Comparison of ENCODE assay signal across 12 cellular contexts in the genomic region with DNA sequence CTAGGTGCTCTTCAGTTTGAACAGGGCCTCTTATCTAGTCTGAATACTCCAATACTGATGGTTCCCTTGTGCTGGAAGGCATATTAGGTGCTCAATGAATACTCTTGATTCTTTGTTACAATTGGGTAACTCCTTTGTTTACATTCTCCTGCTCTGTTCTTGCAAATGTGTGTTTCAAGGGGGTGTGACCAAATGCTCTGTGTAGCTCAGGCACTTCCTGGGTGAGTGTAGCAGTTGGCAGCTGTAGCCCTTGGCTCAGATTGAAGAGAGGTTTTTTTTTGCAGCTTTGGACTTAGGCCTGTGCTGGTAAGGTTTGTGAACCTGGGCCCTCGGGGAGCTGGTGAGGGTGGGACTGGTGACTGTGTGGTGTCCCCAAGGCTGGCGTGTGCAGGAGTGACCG. TPM values are rescaled to one million over a fixed set of nuclear protein-coding genes. Genes with fewer than 3 reads are reported as not detected.
DNase-seq lines count a peak whose midpoint lies in the region; ATAC-seq and TF ChIP-seq lines count a peak whose summit lies in the region.
"Had no signal": no experiment of that assay in that cellular context is flagged by ENCODE, and none has a peak within 500 bp of the region (broad histone marks: within the 10 kb centered on the region; RNA-seq: fewer than 3 reads in every experiment).

No MANE protein-coding gene starts in this region.

- H2BK5ac ChIP-seq in mesenchymal stem cell (ENCODE audit: low read depth, low read length, poor library complexity, severe bottlenecking) = no peak overlapping the region

- CTCF ChIA-PET in SK-N-SH (lab: Yijun Ruan, JAX) = interaction anchor here (2.1 kb wide), 1 partner anchor 9 kb away, joined by 11 read pairs; no protein-coding TSS in a partner anchor

- no peak overlapping the region for H2BK15ac ChIP-seq in mesenchymal stem cell (ENCODE audit: low read depth, poor library complexity, severe bottlenecking)

- no peak overlapping the region for H2BK120ac ChIP-seq in mesenchymal stem cell (ENCODE audit: low read depth, low read length)

- peaks cover 35% of the 10 kb centered on the region for H3K79me1 ChIP-seq in mesenchymal stem cell (replicated peaks; ENCODE audit: low read length, poor library complexity, severe bottlenecking)

- H3K18ac ChIP-seq in mesenchymal stem cell (ENCODE audit: low read depth in 1 of 2, low read length in 2 of 2) = no peak overlapping the region

- H2BK12ac ChIP-seq in mesenchymal stem cell (ENCODE audit: low read length in 2 of 2) = no peak overlapping the region

- H3K9me3 ChIP-seq in duodenal mucosa (ENCODE audit: control insufficient read depth in 1 of 2, low read length in 2 of 2) = no peaks in the 10 kb centered on the region
- H3K9me3 ChIP-seq in mesenchymal stem cell (ENCODE audit: control insufficient read depth, low read length) = no peaks in the 10 kb centered on the region
- H3K9me3 ChIP-seq in SK-N-SH = no peaks in the 10 kb centered on the region
- H3K9me3 ChIP-seq: gastrocnemius medialis, psoas muscle had no signal

- DNase-seq in NCI-H2029 treated with DMSO at 0.1 percent for 48 hours (lab: John Stamatoyannopoulos, UW) (peak; percentile 14), mesenchymal stem cell (peak; percentile 47), SK-N-SH (no peak), globus pallidus (ENCODE audit: low spot score) (no peak), NCI-H2227 treated with DMSO at 0.1 percent for 48 hours (lab: John Stamatoyannopoulos, UW) (no peak)
- DNase-seq: activated CD8-positive, alpha-beta memory T cell treated with anti-CD3 and anti-CD28 coated beads, Interleukin-2, amount 50 U/mL, for 4 hours; gastrocnemius medialis; NCI-H1694 treated with DMSO at 0.1 percent for 48 hours had no signal

- no peaks in the 10 kb centered on the region for H3K9me2 ChIP-seq in SK-N-SH

- no peak overlapping the region for H4K8ac ChIP-seq in mesenchymal stem cell (ENCODE audit: low read length)

- no peak overlapping the region for H3K4ac ChIP-seq in mesenchymal stem cell (ENCODE audit: low read depth in 1 of 2, low read length in 2 of 2)

- H3K4me3 ChIP-seq in duodenal mucosa (ENCODE audit: low read depth in 1 of 2, low read length in 2 of 2) (no peak overlapping the region), mesenchymal stem cell (ENCODE audit: insufficient read depth in 1 of 2, low read depth in 1 of 2, low read length in 2 of 2) (no peak overlapping the region), SK-N-SH (ENCODE audit: low read depth in 2 of 2, low read length in 1 of 2) (no peak overlapping the region)
- H3K4me3 ChIP-seq: gastrocnemius medialis, psoas muscle had no signal

- no peak for ATAC-seq in GM21723 (IDR thresholded peaks at IDR 0.05; ENCODE audit: unreplicated experiment)
- ATAC-seq: gastrocnemius medialis had no signal

- TF ChIP-seq CTCF in C4-2B (conservative IDR thresholded peaks at IDR 0.05) (no peak), SK-N-SH (IDR thresholded peaks at IDR 0.05) (no peak)

- no peak overlapping the region for H4K91ac ChIP-seq in mesenchymal stem cell (ENCODE audit: low read length)

- H3K9ac ChIP-seq in duodenal mucosa (ENCODE audit: low read depth in 1 of 2, low read length in 2 of 2) (no peak overlapping the region), mesenchymal stem cell (ENCODE audit: low read length) (peak overlapping the region; percentile 40), SK-N-SH (no peak overlapping the region)

- H3K79me2 ChIP-seq in SK-N-SH (ENCODE audit: insufficient read depth) = no peaks in the 10 kb centered on the region

- H3F3A ChIP-seq in SK-N-SH (replicated peaks; ENCODE audit: insufficient read depth) = no peaks in the 10 kb centered on the region

- no peak for TF ChIP-seq RAD21 in SK-N-SH (IDR thresholded peaks at IDR 0.05; ENCODE audit: low read length)

- H3K4me1 ChIP-seq in duodenal mucosa (ENCODE audit: control insufficient read depth in 1 of 2, insufficient read depth in 2 of 2, low read length in 2 of 2) = peaks cover 0 to 3% of the 10 kb centered on the region in 2 donors
- H3K4me1 ChIP-seq in mesenchymal stem cell (ENCODE audit: control insufficient read depth, insufficient read depth, low read depth, low read length) = peaks cover 14% of the 10 kb centered on the region
- H3K4me1 ChIP-seq in SK-N-SH (ENCODE audit: control insufficient read depth in 1 of 2, insufficient read depth in 2 of 2, low read depth in 1 of 2, low read length in 1 of 2) = no peaks in the 10 kb centered on the region
- H3K4me1 ChIP-seq: gastrocnemius medialis, psoas muscle had no signal

- H3K27ac ChIP-seq in C4-2B (peak overlapping the region; percentile 35), duodenal mucosa (ENCODE audit: low read depth, low read length) (peak overlapping the region; percentile 18), mesenchymal stem cell (ENCODE audit: low read length, poor library complexity, severe bottlenecking) (no peak overlapping the region), SK-N-SH (ENCODE audit: low read depth in 2 of 2, low read length in 1 of 2) (no peak overlapping the region)
- H3K27ac ChIP-seq: gastrocnemius medialis, psoas muscle had no signal

- TF ChIP-seq EP300 in SK-N-SH (IDR thresholded peaks at IDR 0.05; ENCODE audit: borderline replicate concordance in 1 of 2, low read depth in 1 of 2, low read length in 1 of 2) = no peak

- H3K36me3 ChIP-seq in duodenal mucosa (ENCODE audit: control insufficient read depth in 1 of 2, insufficient read depth in 2 of 2, low read length in 2 of 2) (peaks cover 5 to 34% of the 10 kb centered on the region in 2 donors), mesenchymal stem cell (ENCODE audit: control insufficient read depth in 1 of 2, insufficient read depth in 2 of 2, low read depth in 1 of 2, low read length in 2 of 2) (peaks cover 41% of the 10 kb centered on the region in 2 experiments), SK-N-SH (replicated peaks in 1 of 2; ENCODE audit: control insufficient read depth in 1 of 2, insufficient read depth in 2 of 2, low read length in 1 of 2) (peaks cover 40 to 46% of the 10 kb centered on the region in 2 experiments)

- WGBS in mesenchymal stem cell = 96% methylated on average over 3 of the region's 3 CpGs
- WGBS in SK-N-SH (ENCODE audit: low lambda C conversion rate) = 96% methylated on average over 3 of the region's 3 CpGs

- H2AK5ac ChIP-seq in mesenchymal stem cell (ENCODE audit: low read length, severe bottlenecking) = no peak overlapping the region

- no peak overlapping the region for H3K14ac ChIP-seq in mesenchymal stem cell (ENCODE audit: low read length in 2 of 2)

- no peak overlapping the region for H3K4me2 ChIP-seq in mesenchymal stem cell (ENCODE audit: low read length, poor library complexity, severe bottlenecking)
- H3K4me2 ChIP-seq in SK-N-SH = no peak overlapping the region

- no peaks in the 10 kb centered on the region for H3K27me3 ChIP-seq in duodenal mucosa (ENCODE audit: control insufficient read depth in 1 of 2, insufficient read depth in 2 of 2, low read length in 2 of 2)
- no peaks in the 10 kb centered on the region for H3K27me3 ChIP-seq in mesenchymal stem cell (ENCODE audit: control insufficient read depth in 1 of 2, insufficient read depth in 1 of 2, low read length in 2 of 2)
- no peaks in the 10 kb centered on the region for H3K27me3 ChIP-seq in SK-N-SH (ENCODE audit: insufficient read depth)
- H3K27me3 ChIP-seq: gastrocnemius medialis had no signal

- H2AFZ ChIP-seq in mesenchymal stem cell (ENCODE audit: low read depth, low read length) = no peak overlapping the region
- H2AFZ ChIP-seq in SK-N-SH (ENCODE audit: low read depth) = no peak overlapping the region

- POLR2A ChIA-PET in SK-N-SH (lab: Yijun Ruan, JAX) = no interaction called here

- no peaks in the 10 kb centered on the region; the same call in 1 of the 2 replicates for H4K20me1 ChIP-seq in SK-N-SH (ENCODE audit: insufficient read depth)

- no peak overlapping the region for H3K23ac ChIP-seq in mesenchymal stem cell (ENCODE audit: low read length in 2 of 2)

TF ChIP-seq in SK-N-SH, 30 proteins besides CTCF, POLR2A, EP300 and RAD21:
- TF ChIP-seq SMC3 (IDR thresholded peaks at IDR 0.05; ENCODE audit: low read depth, low read length) (no peak), GATA2 (CRISPR knock-in tag; IDR thresholded peaks at IDR 0.05) (no peak)
- TF ChIP-seq, protein P1, sequence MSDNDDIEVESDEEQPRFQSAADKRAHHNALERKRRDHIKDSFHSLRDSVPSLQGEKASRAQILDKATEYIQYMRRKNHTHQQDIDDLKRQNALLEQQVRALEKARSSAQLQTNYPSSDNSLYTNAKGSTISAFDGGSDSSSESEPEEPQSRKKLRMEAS (IDR thresholded peaks at IDR 0.05; ENCODE audit: low read depth) = no peak

RNA-seq across cellular contexts. Expression of a gene that starts 20.2 kb away (rescaled TPM):
- 21.3 TPM for polyA plus RNA-seq in mesenchymal stem cell (2013, experiment 1 of 2)
- polyA plus RNA-seq in mesenchymal stem cell (2013, experiment 2 of 2) = 19.9 TPM
- polyA plus RNA-seq in SK-N-SH (2012; rRNA removed) = 78.7 and 107 TPM in 2 replicates
- polyA plus RNA-seq in SK-N-SH (2012; cell fraction: cytosol; rRNA removed) = 40.1 and 54.1 TPM in 2 replicates
- 188 and 264 TPM in 2 replicates for polyA plus RNA-seq in SK-N-SH (2012; cell fraction: nucleus; rRNA removed)

RNA-seq across cellular contexts. Expression of a gene that starts 36.6 kb away (rescaled TPM):
- 5.0 TPM for polyA plus RNA-seq in mesenchymal stem cell (2013, experiment 1 of 2)
- polyA plus RNA-seq in mesenchymal stem cell (2013, experiment 2 of 2) = 5.7 TPM
- polyA plus RNA-seq in SK-N-SH (2012; rRNA removed) = 4.3 and 9.9 TPM in 2 replicates
- 6.7 and 9.8 TPM in 2 replicates for polyA plus RNA-seq in SK-N-SH (2012; cell fraction: cytosol; rRNA removed)
- 23.0 and 32.8 TPM in 2 replicates for polyA plus RNA-seq in SK-N-SH (2012; cell fraction: nucleus; rRNA removed)

RNA-seq across cellular contexts. Expression of a gene that starts 55.5 kb away (rescaled TPM):
- polyA plus RNA-seq in mesenchymal stem cell (2013, experiment 1 of 2) = 13.0 TPM
- polyA plus RNA-seq in mesenchymal stem cell (2013, experiment 2 of 2) = 12.8 TPM
- polyA plus RNA-seq in SK-N-SH (2012; rRNA removed) = 54.3 and 68.2 TPM in 2 replicates
- 54.0 and 58.2 TPM in 2 replicates for polyA plus RNA-seq in SK-N-SH (2012; cell fraction: cytosol; rRNA removed)
- 55.7 and 57.5 TPM in 2 replicates for polyA plus RNA-seq in SK-N-SH (2012; cell fraction: nucleus; rRNA removed)

Comparison
In these comparisons a context has a peak if more than half of its experiments do, and no peak if none do; other contexts are left out.
1. H3K27ac ChIP-seq: peak in C4-2B (single experiment) and duodenal mucosa (single experiment); none in mesenchymal stem cell (single experiment) and SK-N-SH (0 of 2).
2. DNase-seq: peak in NCI-H2029 treated with DMSO at 0.1 percent for 48 hours (single experiment) and mesenchymal stem cell (single experiment); none in SK-N-SH (single experiment), globus pallidus (single experiment) and NCI-H2227 treated with DMSO at 0.1 percent for 48 hours (single experiment).